Comparison of ENCODE assay signal across 30 cellular contexts in genomic region chr11:32358729-32359128, GRCh38.
DNase-seq lines count a peak whose midpoint lies in the region; ATAC-seq and TF ChIP-seq lines count a peak whose summit lies in the region.
"Had no signal": no experiment of that assay in that cellular context is flagged by ENCODE, and none has a peak within 500 bp of the region (broad histone marks: within the 10 kb centered on the region; RNA-seq: fewer than 3 reads in every experiment).

No MANE protein-coding gene starts in this region.

- no TSS peak for BruUV-seq in Caco-2 (replicated peaks; lab: Mats Ljungman, UMichigan)

- no peak overlapping the region for H3K9ac ChIP-seq in colonic mucosa (ENCODE audit: low read depth in 2 of 2, low read length in 2 of 2)

- no peaks in the 10 kb centered on the region for H3K9me3 ChIP-seq in Caco-2
- no peaks in the 10 kb centered on the region for H3K9me3 ChIP-seq in colonic mucosa
- H3K9me3 ChIP-seq: A549, upper lobe of left lung had no signal

- H3K4me3 ChIP-seq in Caco-2 (ENCODE audit: low read depth, low read length): no peak overlapping the region
- H3K4me3 ChIP-seq in colonic mucosa: no peak overlapping the region
- H3K4me3 ChIP-seq: A549, coronary artery, skin epidermis, upper lobe of left lung had no signal

- peaks cover 9% of the 10 kb centered on the region for H3K27me3 Mint-ChIP-seq in Caco-2 (ENCODE audit: insufficient read depth, unreplicated experiment)

- no peaks in the 10 kb centered on the region for H3K36me3 ChIP-seq in Caco-2 (ENCODE audit: control insufficient read depth, insufficient read depth, low read length)
- H3K36me3 ChIP-seq in colonic mucosa: no peaks in the 10 kb centered on the region
- H3K36me3 ChIP-seq: upper lobe of left lung had no signal

- POLR2A ChIA-PET in Caco-2 (lab: Charles Lee): no interaction called here

- intact Hi-C loops in Caco-2 (cut with micrococcal nuclease; ENCODE audit: unreplicated experiment): no loop called here
- intact Hi-C loops in colonic mucosa (cut with DNase I): no loop called here

- DNase-seq in Caco-2: peak; percentile 49 to 71
- DNase-seq in NCI-H524 (lab: John Stamatoyannopoulos, UW): peak; percentile 75 to 86
- DNase-seq in islet precursor cell: peak; percentile 85
- DNase-seq in omental fat pad (ENCODE audit: low spot score): no peak
- DNase-seq in HPDE6-E6E7 (ENCODE audit: extremely low spot score): no peak
- no peak for DNase-seq in colonic mucosa
- DNase-seq: activated CD4-positive, alpha-beta T cell treated with anti-CD3 and anti-CD28 coated beads, Interleukin-2, amount 50 U/mL, for 48 hours; activated CD4-positive, CD25-positive, alpha-beta regulatory T cell treated with anti-CD3 and anti-CD28 coated beads, Interleukin-2, amount 50 U/mL, for 72 hours; activated naive CD4-positive, alpha-beta T cell; activated naive CD8-positive, alpha-beta T cell treated with anti-CD3 and anti-CD28 coated beads, Interleukin-2, amount 50 U/mL, for 24 hours; AML-193; CD4-positive, CD25-positive, alpha-beta regulatory T cell; effector memory CD4-positive, alpha-beta T cell; H7; left ventricle myocardium superior; naive thymus-derived CD4-positive, alpha-beta T cell; NCI-H1092; NCI-H187; NCI-H2171; NCI-H510A; Right ventricle myocardium superior; stimulated activated naive CD4-positive, alpha-beta T cell; T-helper 2 cell; upper lobe of left lung had no signal

- no peak overlapping the region for H3K27ac Mint-ChIP-seq in Caco-2 (ENCODE audit: unreplicated experiment)
- H3K27ac Mint-ChIP-seq: activated naive CD8-positive, alpha-beta T cell treated with anti-CD3 and anti-CD28 coated beads, Interleukin-2, amount 50 U/mL, for 24 hours; CD4-positive, CD25-positive, alpha-beta regulatory T cell; naive thymus-derived CD4-positive, alpha-beta T cell had no signal

- H3K27ac ChIP-seq in colonic mucosa: no peak overlapping the region
- H3K27ac ChIP-seq: A549, coronary artery, epithelial cell of prostate, skin epidermis, upper lobe of left lung had no signal

- H3K27me3 ChIP-seq in Caco-2 (replicated peaks; ENCODE audit: control insufficient read depth, insufficient read depth, low read length) (no peaks in the 10 kb centered on the region; the same call in 1 of the 2 replicates), colonic mucosa (no peaks in the 10 kb centered on the region)
- H3K27me3 ChIP-seq: upper lobe of left lung had no signal

- H3K4me1 Mint-ChIP-seq in Caco-2 (ENCODE audit: low read depth, unreplicated experiment): no peaks in the 10 kb centered on the region
- H3K4me1 Mint-ChIP-seq: activated naive CD8-positive, alpha-beta T cell treated with anti-CD3 and anti-CD28 coated beads, Interleukin-2, amount 50 U/mL, for 24 hours; CD4-positive, CD25-positive, alpha-beta regulatory T cell; naive thymus-derived CD4-positive, alpha-beta T cell had no signal

- CTCF ChIA-PET in Caco-2 (lab: Charles Lee): interaction anchor here (1.0 to 1.6 kb wide), 2 partner anchors 27 to 35 kb away, joined by 3 to 4 read pairs; no protein-coding TSS in a partner anchor

- TF ChIP-seq CTCF in Caco-2 (IDR thresholded peaks at IDR 0.05; ENCODE audit: insufficient read depth in 1 of 2, low read depth in 1 of 2, low read length in 1 of 2, severe bottlenecking in 1 of 2, unreplicated experiment in 1 of 2) (no peak), omental fat pad (IDR thresholded peaks at IDR 0.05) (no peak), colonic mucosa (IDR thresholded peaks at IDR 0.05) (no peak)

- ATAC-seq in omental fat pad (ENCODE audit: low FRiP score) (peak; percentile 24), HG03460 (IDR thresholded peaks at IDR 0.05; ENCODE audit: unreplicated experiment) (no peak), GM18861 (IDR thresholded peaks at IDR 0.05; ENCODE audit: unreplicated experiment) (no peak)
- ATAC-seq: A549; activated naive CD8-positive, alpha-beta T cell treated with anti-CD3 and anti-CD28 coated beads, Interleukin-2, amount 50 U/mL, for 24 hours; left ventricle myocardium superior; naive thymus-derived CD4-positive, alpha-beta T cell had no signal

- H3K9me3 Mint-ChIP-seq in Caco-2 (ENCODE audit: unreplicated experiment): no peaks in the 10 kb centered on the region
- H3K9me3 Mint-ChIP-seq: activated naive CD8-positive, alpha-beta T cell treated with anti-CD3 and anti-CD28 coated beads, Interleukin-2, amount 50 U/mL, for 24 hours; naive thymus-derived CD4-positive, alpha-beta T cell had no signal

- no peaks in the 10 kb centered on the region for H3K4me1 ChIP-seq in Caco-2
- H3K4me1 ChIP-seq in colonic mucosa: no peaks in the 10 kb centered on the region
- H3K4me1 ChIP-seq: A549, upper lobe of left lung had no signal

- no peaks in the 10 kb centered on the region for H3K36me3 Mint-ChIP-seq in Caco-2 (ENCODE audit: insufficient read depth, unreplicated experiment)
- H3K36me3 Mint-ChIP-seq: CD4-positive, CD25-positive, alpha-beta regulatory T cell; naive thymus-derived CD4-positive, alpha-beta T cell had no signal

- H3K4me3 Mint-ChIP-seq in Caco-2 (ENCODE audit: unreplicated experiment): no peak overlapping the region
- H3K4me3 Mint-ChIP-seq: activated naive CD8-positive, alpha-beta T cell treated with anti-CD3 and anti-CD28 coated beads, Interleukin-2, amount 50 U/mL, for 24 hours; CD4-positive, CD25-positive, alpha-beta regulatory T cell; naive thymus-derived CD4-positive, alpha-beta T cell had no signal

Comparison
In these comparisons a context has a peak if more than half of its experiments do, and no peak if none do; other contexts are left out.
1. DNase-seq: peak in Caco-2 (2 of 2), NCI-H524 (2 of 2) and islet precursor cell (single experiment); none in omental fat pad (single experiment), HPDE6-E6E7 (single experiment) and colonic mucosa (single experiment).